In the genomic region with DNA sequence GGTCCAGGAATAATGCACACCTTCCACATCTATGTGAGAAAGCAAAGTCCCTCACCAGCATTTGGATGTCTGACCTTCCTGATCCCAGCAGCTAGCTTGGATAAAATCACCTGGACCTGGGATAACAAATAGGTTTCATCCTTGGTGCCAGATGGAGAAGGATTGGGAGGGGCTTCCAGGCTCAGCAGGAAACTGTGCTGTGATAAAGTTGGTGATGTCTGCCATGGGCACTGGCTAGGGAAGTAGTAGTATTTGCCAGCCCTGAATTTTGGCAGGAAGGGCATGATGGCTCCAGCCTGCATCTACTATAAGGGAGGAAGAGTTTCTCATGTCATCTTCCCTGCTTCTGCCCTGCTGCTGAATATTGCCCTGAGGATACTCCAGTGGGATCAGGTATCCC, we compare ENCODE assay signal across 27 cellular contexts. TPM values are rescaled to one million over a fixed set of nuclear protein-coding genes. Genes with fewer than 3 reads are reported as not detected.
"Had no signal": no experiment of that assay in that cellular context is flagged by ENCODE, and none has a peak within 500 bp of the region (broad histone marks: within the 10 kb centered on the region; RNA-seq: fewer than 3 reads in every experiment).

No MANE protein-coding gene starts in this region.

- H3K4me1 Mint-ChIP-seq: activated CD4-positive, alpha-beta T cell treated with anti-CD3 and anti-CD28 coated beads, Interleukin-2, amount 10 ng/mL, durations not matched to agents 24 days and 14 days; activated naive CD8-positive, alpha-beta T cell treated with anti-CD3 and anti-CD28 coated beads for 36 hours; activated T-helper 17 cell treated with anti-CD3 and anti-CD28 coated beads, Interleukin-2, amount 50 U/mL, for 72 hours had no signal

- H3K27me3 Mint-ChIP-seq: activated CD4-positive, alpha-beta T cell treated with anti-CD3 and anti-CD28 coated beads, Interleukin-2, amount 10 ng/mL, durations not matched to agents 24 days and 14 days had no signal

- H3K36me3 Mint-ChIP-seq: activated naive CD8-positive, alpha-beta T cell treated with anti-CD3 and anti-CD28 coated beads for 36 hours had no signal

- DNase-seq: activated CD4-positive, alpha-beta T cell treated with anti-CD3 and anti-CD28 coated beads, Interleukin-2, amount 10 ng/mL, durations not matched to agents 24 days and 14 days; activated CD4-positive, alpha-beta T cell treated with anti-CD3 and anti-CD28 coated beads, Interleukin-2, amount 50 U/mL, for 4 hours; activated CD8-positive, alpha-beta T cell treated with anti-CD3 and anti-CD28 coated beads for 36 hours; activated effector memory CD4-positive, alpha-beta T cell treated with anti-CD3 and anti-CD28 coated beads, Interleukin-2, amount 50 U/mL, for 16 hours; activated naive CD4-positive, alpha-beta T cell; activated naive CD4-positive, alpha-beta T cell treated with anti-CD3 and anti-CD28 coated beads, Interleukin-2, amount 50 U/mL, for 16 hours; activated naive CD8-positive, alpha-beta T cell treated with anti-CD3 and anti-CD28 coated beads for 36 hours; activated T-cell treated with anti-CD3 and anti-CD28 coated beads, Interleukin-2, amount 50 U/mL, for 1 hour; activated T-cell treated with anti-CD3 and anti-CD28 coated beads, Interleukin-2, amount 50 U/mL, for 72 hours; amniotic stem cell; aorta; brain microvascular endothelial cell; central memory CD4-positive, alpha-beta T cell; Karpas-422; KBM-7; NCI-H1105; NCI-H1417 treated with DMSO at 0.1 percent for 48 hours; NCI-H187 treated with DMSO at 0.1 percent for 48 hours; NCI-H524; SHP77 treated with DMSO at 0.1 percent for 48 hours; SK-N-SH had no signal

- H3K27ac Mint-ChIP-seq: activated CD4-positive, alpha-beta T cell treated with anti-CD3 and anti-CD28 coated beads, Interleukin-2, amount 10 ng/mL, durations not matched to agents 24 days and 14 days; activated CD8-positive, alpha-beta T cell treated with anti-CD3 and anti-CD28 coated beads for 36 hours; activated naive CD8-positive, alpha-beta T cell treated with anti-CD3 and anti-CD28 coated beads for 36 hours; activated T-cell treated with anti-CD3 and anti-CD28 coated beads, Interleukin-2, amount 50 U/mL, for 72 hours; activated T-helper 17 cell treated with anti-CD3 and anti-CD28 coated beads, Interleukin-2, amount 50 U/mL, for 72 hours; T-helper 1 cell treated with Interleukin-12 subunit alpha and Interleukin-12 subunit beta and Interleukin-4 antibody, amounts not matched to agents 30 μg/mL and 1 μg/mL, for 36 hours; T-helper 2 cell treated with Interferon-gamma antibody and Interleukin-4, amounts not matched to agents 5 μg/mL and 100 μg/mL, for 36 hours had no signal

- H3K4me3 Mint-ChIP-seq: activated CD4-positive, alpha-beta T cell treated with anti-CD3 and anti-CD28 coated beads, Interleukin-2, amount 10 ng/mL, durations not matched to agents 24 days and 14 days; activated CD8-positive, alpha-beta T cell treated with anti-CD3 and anti-CD28 coated beads for 36 hours; activated naive CD8-positive, alpha-beta T cell treated with anti-CD3 and anti-CD28 coated beads for 36 hours; activated T-cell treated with anti-CD3 and anti-CD28 coated beads, Interleukin-2, amount 50 U/mL, for 72 hours; activated T-helper 17 cell treated with anti-CD3 and anti-CD28 coated beads, Interleukin-2, amount 50 U/mL, for 72 hours; T-helper 1 cell treated with Interleukin-12 subunit alpha and Interleukin-12 subunit beta and Interleukin-4 antibody, amounts not matched to agents 30 μg/mL and 1 μg/mL, for 36 hours; T-helper 2 cell treated with Interferon-gamma antibody and Interleukin-4, amounts not matched to agents 5 μg/mL and 100 μg/mL, for 36 hours had no signal

- H3K9me3 Mint-ChIP-seq: activated CD4-positive, alpha-beta T cell treated with anti-CD3 and anti-CD28 coated beads, Interleukin-2, amount 10 ng/mL, durations not matched to agents 24 days and 14 days; activated CD8-positive, alpha-beta T cell treated with anti-CD3 and anti-CD28 coated beads for 36 hours; activated naive CD8-positive, alpha-beta T cell treated with anti-CD3 and anti-CD28 coated beads for 36 hours; activated T-cell treated with anti-CD3 and anti-CD28 coated beads, Interleukin-2, amount 50 U/mL, for 72 hours; activated T-helper 17 cell treated with anti-CD3 and anti-CD28 coated beads, Interleukin-2, amount 50 U/mL, for 72 hours; T-helper 1 cell treated with Interleukin-12 subunit alpha and Interleukin-12 subunit beta and Interleukin-4 antibody, amounts not matched to agents 30 μg/mL and 1 μg/mL, for 36 hours; T-helper 2 cell treated with Interferon-gamma antibody and Interleukin-4, amounts not matched to agents 5 μg/mL and 100 μg/mL, for 36 hours had no signal

RNA-seq across cellular contexts. Expression of gene C11orf91, which starts 37.5 kb away (rescaled TPM):
- total RNA-seq: activated CD8-positive, alpha-beta memory T cell treated with anti-CD3 and anti-CD28 coated beads for 36 hours; activated CD8-positive, alpha-beta T cell treated with anti-CD3 and anti-CD28 coated beads for 36 hours; activated T-cell treated with anti-CD3 and anti-CD28 coated beads, Interleukin-2, amount 50 U/mL, for 72 hours; activated T-helper 17 cell treated with anti-CD3 and anti-CD28 coated beads, Interleukin-2, amount 50 U/mL, for 72 hours; RPMI7951; SJSA1 had no signal
